Comparison of ENCODE assay signal across 10 cellular contexts in the genomic region with DNA sequence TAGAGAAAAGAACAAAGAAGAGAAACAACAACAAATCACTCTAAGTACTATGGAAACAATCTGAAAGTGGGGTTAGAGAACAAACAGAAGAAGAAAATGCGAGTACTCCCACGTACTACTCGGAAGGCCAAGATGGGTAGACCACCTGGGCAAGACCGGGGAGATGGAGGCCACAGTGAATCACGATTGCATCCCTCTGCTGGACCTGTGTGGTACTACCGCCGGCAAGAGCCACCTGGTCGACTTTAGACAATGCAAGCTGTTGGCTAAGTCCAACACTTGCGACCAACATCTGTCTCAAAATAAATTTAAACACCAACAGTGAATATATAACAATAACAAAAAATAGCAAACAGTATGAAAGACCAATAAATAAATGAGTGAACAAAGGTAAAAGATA. TPM values are rescaled to one million over a fixed set of nuclear protein-coding genes. Genes with fewer than 3 reads are reported as not detected.
A peak's percentile ranks its signal among the peaks of the same experiment; 100 is the strongest.
DNase-seq lines count a peak whose midpoint lies in the region; ATAC-seq, FAIRE-seq and TF ChIP-seq lines count a peak whose summit lies in the region.
"Had no signal": no experiment of that assay in that cellular context is flagged by ENCODE, and none has a peak within 500 bp of the region (broad histone marks: within the 10 kb centered on the region; RNA-seq: fewer than 3 reads in every experiment).

No MANE protein-coding gene starts in this region.

- intact Hi-C loops in kidney (cut with DNase I) = no loop called here

- no peaks in the 10 kb centered on the region for H3K27me3 ChIP-seq in SU-DHL-6 (ENCODE audit: low read length)

- in situ Hi-C loops in G401 (cut with HindIII; ENCODE audit: low sequenced_read_pairs) = no loop called here

- H2AFZ ChIP-seq in SU-DHL-6 (ENCODE audit: low read depth, low read length, severe bottlenecking) = no peak overlapping the region

- H3K9me3 ChIP-seq in SU-DHL-6 (ENCODE audit: insufficient read depth, low read length) (peaks cover 8% of the 10 kb centered on the region; the same call in 1 of the 2 replicates), kidney (ENCODE audit: control insufficient read depth in 1 of 2, low read length in 2 of 2) (no peaks in the 10 kb centered on the region)

- H3K4me2 ChIP-seq in SU-DHL-6 (ENCODE audit: low read depth, low read length, poor library complexity, severe bottlenecking) = no peak overlapping the region

- H3K4me3 ChIP-seq in GM12875 (ENCODE audit: low read depth, low read length) = no peak overlapping the region
- no peak overlapping the region for H3K4me3 ChIP-seq in SU-DHL-6 (ENCODE audit: insufficient read depth, low read length, poor library complexity, severe bottlenecking)
- H3K4me3 ChIP-seq in kidney (ENCODE audit: low read length in 2 of 2) = no peak overlapping the region

- H3K79me2 ChIP-seq in SU-DHL-6 (ENCODE audit: insufficient read depth, low read length) = no peaks in the 10 kb centered on the region

- H3K9me2 ChIP-seq in SU-DHL-6 (replicated peaks; ENCODE audit: insufficient read depth, low read length) = no peaks in the 10 kb centered on the region

- no peaks in the 10 kb centered on the region; the same call in 1 of the 2 replicates for H3K36me3 ChIP-seq in SU-DHL-6 (ENCODE audit: low read length)
- no peaks in the 10 kb centered on the region for H3K36me3 ChIP-seq in kidney (ENCODE audit: control insufficient read depth in 1 of 2, insufficient read depth in 2 of 2, low read length in 2 of 2)

- H4K20me1 ChIP-seq in SU-DHL-6 (ENCODE audit: low read depth, low read length) = no peaks in the 10 kb centered on the region

- H3K4me1 ChIP-seq in kidney (ENCODE audit: control insufficient read depth in 1 of 2, insufficient read depth in 1 of 2, low read depth in 1 of 2, low read length in 2 of 2) = no peaks in the 10 kb centered on the region

- H3K9ac ChIP-seq in SU-DHL-6 (ENCODE audit: low read length) (no peak overlapping the region), kidney (ENCODE audit: low read length in 2 of 2) (no peak overlapping the region)

- no peaks in the 10 kb centered on the region for H3F3A ChIP-seq in SU-DHL-6 (ENCODE audit: insufficient read depth)

- DNase-seq in DMS 273 (lab: John Stamatoyannopoulos, UW; ENCODE audit: unreplicated experiment) = peak; percentile 63
- DNase-seq in DMS 273 treated with DMSO at 0.1 percent for 48 hours (lab: John Stamatoyannopoulos, UW) = no peak
- DNase-seq in kidney = no peak
- DNase-seq in G401 (ENCODE audit: low spot score) = no peak
- no peak for DNase-seq in HTR-8/SVneo (ENCODE audit: insufficient read length, low spot score)
- DNase-seq: NCI-H1436 had no signal

- no peak for ATAC-seq in GM21423 (IDR thresholded peaks at IDR 0.05; ENCODE audit: unreplicated experiment)

- TF ChIP-seq CTCF in GM12875 (IDR thresholded peaks at IDR 0.05; ENCODE audit: borderline replicate concordance, insufficient read depth, low read depth, low read length) (peak; percentile 45), SU-DHL-6 (IDR thresholded peaks at IDR 0.05; ENCODE audit: insufficient read depth, low read length, poor library complexity, severe bottlenecking) (peak; percentile 19), kidney (IDR thresholded peaks at IDR 0.05; ENCODE audit: borderline replicate concordance, extremely low read depth, insufficient read depth) (peak; percentile 15)

- H3K27ac ChIP-seq in SU-DHL-6 (ENCODE audit: low read depth, low read length) = no peak overlapping the region
- no peak overlapping the region for H3K27ac ChIP-seq in kidney (ENCODE audit: low read depth in 2 of 2, low read length in 2 of 2)

- FAIRE-seq in kidney (lab: Jason Lieb, UNC) (no peak), HTR-8/SVneo (lab: Jason Lieb, UNC) (no peak)
- FAIRE-seq: A204.1 had no signal

RNA-seq across cellular contexts. Expression of gene ZNF91, which starts 45.5 kb away (rescaled TPM):
- total RNA-seq in kidney = 68.5 TPM
- polyA plus RNA-seq in kidney (ENCODE audit: insufficient read depth, low read depth, low replicate concordance) = 16.3 TPM
- total RNA-seq in G401 (2014; rRNA removed; shearing (Covaris generic)) = 26.4 and 30.2 TPM in 2 replicates
